ENCODE assay signal across 8 cellular contexts in genomic region chr13:42272115-42272756, GRCh38. TPM values are rescaled to one million over a fixed set of nuclear protein-coding genes. Genes with fewer than 3 reads are reported as not detected.
DNase-seq lines count a peak whose midpoint lies in the region; ATAC-seq and TF ChIP-seq lines count a peak whose summit lies in the region.

A gene with protein sequence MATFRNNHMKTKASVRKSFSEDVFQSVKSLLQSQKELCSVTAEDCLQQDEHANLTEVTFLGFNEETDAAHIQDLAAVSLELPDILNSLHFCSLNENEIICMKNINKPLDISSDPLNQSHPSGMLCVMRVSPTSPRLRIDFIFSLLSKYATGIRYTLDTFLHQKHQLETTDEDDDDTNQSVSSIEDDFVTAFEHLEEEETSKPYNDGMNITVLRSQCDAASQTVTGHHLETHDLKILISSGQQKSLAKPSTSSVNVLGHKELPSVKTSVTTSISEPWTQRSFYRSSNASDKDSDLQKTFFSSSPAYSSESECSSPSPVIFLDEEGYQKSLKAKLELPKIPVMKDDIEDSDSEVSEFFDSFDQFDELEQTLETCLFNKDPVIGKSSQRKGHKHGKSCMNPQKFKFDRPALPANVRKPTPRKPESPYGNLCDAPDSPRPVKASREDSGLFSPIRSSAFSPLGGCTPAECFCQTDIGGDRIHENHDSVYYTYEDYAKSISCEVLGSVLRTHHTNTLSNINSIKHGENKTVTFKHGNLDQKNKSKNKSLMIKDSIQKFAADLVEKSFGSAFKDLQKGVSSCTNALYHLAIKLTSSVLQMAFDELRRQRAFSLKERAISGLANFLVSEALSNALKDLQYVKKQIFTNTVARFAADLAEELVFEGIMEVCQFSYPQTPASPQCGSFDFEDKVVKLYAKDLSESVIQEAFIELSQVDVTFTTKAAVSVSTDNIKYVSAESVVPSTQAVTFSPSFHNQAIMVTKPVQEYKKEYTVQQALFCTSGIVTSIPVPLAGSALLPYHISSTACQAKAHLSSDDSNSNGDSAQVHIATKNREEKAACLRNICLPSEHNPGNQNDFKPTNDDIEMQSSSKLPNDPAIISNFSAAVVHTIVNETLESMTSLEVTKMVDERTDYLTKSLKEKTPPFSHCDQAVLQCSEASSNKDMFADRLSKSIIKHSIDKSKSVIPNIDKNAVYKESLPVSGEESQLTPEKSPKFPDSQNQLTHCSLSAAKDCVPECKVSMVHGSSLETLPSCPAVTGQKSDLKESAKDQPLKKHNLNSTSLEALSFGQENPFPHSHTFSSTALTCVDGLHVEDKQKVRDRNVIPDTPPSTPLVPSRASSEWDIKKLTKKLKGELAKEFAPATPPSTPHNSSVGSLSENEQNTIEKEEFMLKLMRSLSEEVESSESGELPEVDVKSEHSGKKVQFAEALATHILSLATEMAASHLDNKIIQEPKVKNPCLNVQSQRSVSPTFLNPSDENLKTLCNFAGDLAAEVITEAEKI (N-terminal part only) (plus strand): TSS chr13:42272152. CDS start chr13:42286349, 14,197 bp downstream.

- peak within 1 kb of the TSS; percentile 84 for H3K9ac ChIP-seq in GM23248

- peak within 1 kb of the TSS; percentile 85 for H3K4me3 ChIP-seq in GM23248
- peak within 1 kb of the TSS; percentile 81 for H3K4me3 ChIP-seq in LNCaP clone FGC (ENCODE audit: low read depth, low read length)
- H3K4me3 ChIP-seq in choroid plexus epithelial cell (ENCODE audit: low read depth, low read length): peak within 1 kb of the TSS; percentile 84

- H3K9me2 ChIP-seq in GM23248 (ENCODE audit: insufficient read depth): no peaks in the 10 kb centered on the region; the same call in 1 of the 2 replicates

- peaks cover 24% of the 10 kb centered on the region for H3K4me1 ChIP-seq in GM23248 (ENCODE audit: insufficient read depth)

- H3F3A ChIP-seq in GM23248 (ENCODE audit: insufficient read depth): peaks cover 9% of the 10 kb centered on the region

- 0 out of 2 replicates have a peak, but pooled peaks cover 5% of the 10 kb centered on the region for H4K20me1 ChIP-seq in GM23248 (ENCODE audit: insufficient read depth)

- H3K9me3 ChIP-seq in GM23248 (ENCODE audit: low read depth): no peaks in the 10 kb centered on the region

- H3K79me2 ChIP-seq in GM23248 (ENCODE audit: insufficient read depth): peaks cover 51% of the 10 kb centered on the region

- TF ChIP-seq CTCF in LNCaP clone FGC (IDR thresholded peaks at IDR 0.05; ENCODE audit: control insufficient read depth, extremely low read depth, insufficient read depth) (no peak), choroid plexus epithelial cell (conservative IDR thresholded peaks at IDR 0.05; ENCODE audit: low read depth, low read length) (no peak)

- no peaks in the 10 kb centered on the region for H3K36me3 ChIP-seq in GM23248 (ENCODE audit: low read depth)

- H2AFZ ChIP-seq in GM23248: peak within 1 kb of the TSS; percentile 97

- DNase-seq in GM04504 (ENCODE audit: low read depth): peak; percentile 10
- DNase-seq in GM23248: peak; percentile 75
- DNase-seq in LNCaP clone FGC (ENCODE audit: low read depth): no peak
- DNase-seq in activated CD4-positive, CD25-positive, alpha-beta regulatory T cell treated with anti-CD3 and anti-CD28 coated beads, Interleukin-2, amount 50 U/mL, for 16 hours (ENCODE audit: low read depth, low spot score): peak; percentile 18
- peak; percentile 49 for DNase-seq in choroid plexus epithelial cell (ENCODE audit: low read depth)
- DNase-seq in left lobe of liver (ENCODE audit: low spot score): no peak
- DNase-seq in stimulated activated CD4-positive, alpha-beta T cell treated with anti-CD3 and anti-CD28 coated beads, Interleukin-2, amount 100 ng/mL, for 48 hours: peak; percentile 45 to 49
- DNase-seq in epidermal melanocyte (ENCODE audit: insufficient read length, low spot score): no peak

- peak within 1 kb of the TSS; percentile 89 for H3K27ac ChIP-seq in GM23248

- ATAC-seq in left lobe of liver: peak; percentile 54

- no peaks in the 10 kb centered on the region for H3K27me3 ChIP-seq in GM23248 (replicated peaks; ENCODE audit: insufficient read depth)

- 0 to 2% methylated on average over 34 to 36 of the region's 59 CpGs for WGBS in GM23248 (ENCODE audit: low coverage in 1 of 2, low lambda C conversion rate in 2 of 2, missing lambda C conversion rate in 2 of 2), 2 experiments

- in situ Hi-C loops in GM23248 (cut with MboI): no loop called here

- peak within 1 kb of the TSS; percentile 89 for H3K4me2 ChIP-seq in GM23248 (ENCODE audit: unreplicated experiment)

RNA-seq across cellular contexts. Expression of the gene that starts here (rescaled TPM):
- 25.3 and 29.0 TPM in 2 replicates for total RNA-seq in GM23248 (2014; rRNA removed; shearing (Covaris generic))
- 5.2 and 5.3 TPM in 2 replicates for polyA plus RNA-seq in GM23248 (2016; fragmentation: Nextera tagmentation; extraction: Ambion mirVana)
- total RNA-seq in left lobe of liver: 8.0 TPM

Comparison
In these comparisons a context has a peak if more than half of its experiments do, and no peak if none do; other contexts are left out.
1. DNase-seq: peak in GM04504 (single experiment), GM23248 (single experiment), activated CD4-positive, CD25-positive, alpha-beta regulatory T cell treated with anti-CD3 and anti-CD28 coated beads, Interleukin-2, amount 50 U/mL, for 16 hours (single experiment), choroid plexus epithelial cell (single experiment) and stimulated activated CD4-positive, alpha-beta T cell treated with anti-CD3 and anti-CD28 coated beads, Interleukin-2, amount 100 ng/mL, for 48 hours (2 of 2); none in LNCaP clone FGC (single experiment), left lobe of liver (single experiment) and epidermal melanocyte (single experiment).
2. Peak in every context shown above with its lines, with median percentiles within 50 percentile points of each other: H3K4me3 ChIP-seq.